In genomic region chr5:140251527-140251973, GRCh38 we compare ENCODE assay signal across 8 cellular contexts. TPM values are rescaled to one million over a fixed set of nuclear protein-coding genes. Genes with fewer than 3 reads are reported as not detected.
DNase-seq lines count a peak whose midpoint lies in the region; ATAC-seq and TF ChIP-seq lines count a peak whose summit lies in the region.

No MANE protein-coding gene starts in this region.

- DNase-seq in HL-60 (ENCODE audit: low read depth in 1 of 2, low spot score in 1 of 2) (peak; percentile 35 to 77), activated B cell treated with CpG ODN at 0.5 μM for 24 hours (no peak), spleen (no peak), WTC11 (ENCODE audit: low spot score) (no peak), NCI-H1930 (lab: John Stamatoyannopoulos, UW) (no peak), DMS114 treated with DMSO at 0.1 percent for 48 hours (lab: John Stamatoyannopoulos, UW; ENCODE audit: unreplicated experiment) (no peak)
- peak; percentile 13 to 57 (median 14) for DNase-seq in effector memory CD4-positive, alpha-beta T cell

- H3K27me3 ChIP-seq in HL-60 (ENCODE audit: insufficient read depth, poor library complexity, severe bottlenecking) = no peaks in the 10 kb centered on the region
- no peaks in the 10 kb centered on the region for H3K27me3 ChIP-seq in effector memory CD4-positive, alpha-beta T cell (replicated peaks; ENCODE audit: control insufficient read depth, insufficient read depth, low read length, poor library complexity, severe bottlenecking)
- H3K27me3 ChIP-seq in spleen (replicated peaks in 1 of 7) = no peaks in the 10 kb centered on the region

- 23 to 41% (median 33%) methylated on average over 5 of the region's 5 CpGs for whole genome bisulfite sequencing in spleen, 5 donors

- no peak for TF ChIP-seq CTCF in HL-60 (IDR thresholded peaks at IDR 0.05; ENCODE audit: insufficient read depth, low read length)
- no peak for TF ChIP-seq CTCF in activated B cell treated with CpG ODN at 0.5 μM for 24 hours (IDR thresholded peaks at IDR 0.05)
- TF ChIP-seq CTCF in spleen (IDR thresholded peaks at IDR 0.05 in 8 of 11, conservative IDR thresholded peaks at IDR 0.05 in 3 of 11) = no peak
- no peak for TF ChIP-seq CTCF in WTC11 (IDR thresholded peaks at IDR 0.05)

- CTCF ChIA-PET in activated B cell treated with CpG ODN at 0.5 μM for 24 hours (lab: Charles Lee) = interaction anchor here (1.2 to 1.3 kb wide), 2 partner anchors 95 to 100 kb away, joined by 3 to 5 read pairs; partner anchors contain the start of gene HBEGF
- CTCF ChIA-PET in WTC11 (lab: Charles Lee) = interaction anchor here (0.8 to 3.2 kb wide), 4 partner anchors 106 to 112 kb away, joined by 3 to 15 read pairs (median 3); no protein-coding TSS in a partner anchor

- TF ChIP-seq POLR2A in spleen (IDR thresholded peaks at IDR 0.05) = no peak

- no peaks in the 10 kb centered on the region for H3K36me3 ChIP-seq in effector memory CD4-positive, alpha-beta T cell (ENCODE audit: control insufficient read depth, insufficient read depth, low read length)
- H3K36me3 ChIP-seq in spleen = peaks cover 0 to 69% (median 2%) of the 10 kb centered on the region in 6 donors

- H3K27ac ChIP-seq in HL-60 (replicated peaks) = no peak overlapping the region
- peak overlapping the region; percentile 30 for H3K27ac ChIP-seq in effector memory CD4-positive, alpha-beta T cell (ENCODE audit: insufficient read depth, low read length, poor library complexity, severe bottlenecking)
- peak overlapping the region in 6 of 8 donors; percentile 27 to 56 (median 42) for H3K27ac ChIP-seq in spleen

- H3K4me3 Mint-ChIP-seq in activated B cell treated with CpG ODN at 0.5 μM for 24 hours (no peak overlapping the region), WTC11 (no peak overlapping the region)

- POLR2A ChIA-PET in activated B cell treated with CpG ODN at 0.5 μM for 24 hours (lab: Charles Lee) = no interaction called here
- POLR2A ChIA-PET in WTC11 (lab: Charles Lee) = no interaction called here

- H3K27me3 Mint-ChIP-seq in activated B cell treated with CpG ODN at 0.5 μM for 24 hours = no peaks in the 10 kb centered on the region
- no peaks in the 10 kb centered on the region for H3K27me3 Mint-ChIP-seq in WTC11 (ENCODE audit: low read depth)

- intact Hi-C loops in activated B cell treated with CpG ODN at 0.5 μM for 24 hours (cut with micrococcal nuclease) = no loop called here
- intact Hi-C loops in spleen (cut with DNase I; ENCODE audit: low total_unique reads) = no loop called here

- no peaks in the 10 kb centered on the region for H3K9me3 Mint-ChIP-seq in activated B cell treated with CpG ODN at 0.5 μM for 24 hours
- no peaks in the 10 kb centered on the region for H3K9me3 Mint-ChIP-seq in WTC11

- H3K4me1 Mint-ChIP-seq in activated B cell treated with CpG ODN at 0.5 μM for 24 hours (peaks cover 30% of the 10 kb centered on the region), WTC11 (peaks cover 13% of the 10 kb centered on the region)

- H3K27ac Mint-ChIP-seq in activated B cell treated with CpG ODN at 0.5 μM for 24 hours = peak overlapping the region; percentile 54
- no peak overlapping the region for H3K27ac Mint-ChIP-seq in WTC11

- H3K4me1 ChIP-seq in effector memory CD4-positive, alpha-beta T cell (ENCODE audit: control insufficient read depth, insufficient read depth, low read length, poor library complexity, severe bottlenecking) = peaks cover 24% of the 10 kb centered on the region
- H3K4me1 ChIP-seq in spleen = peaks cover 0 to 73% (median 27%) of the 10 kb centered on the region in 6 donors

- H3K9me3 ChIP-seq in effector memory CD4-positive, alpha-beta T cell (ENCODE audit: control insufficient read depth, low read length) = no peaks in the 10 kb centered on the region
- no peaks in the 10 kb centered on the region for H3K9me3 ChIP-seq in spleen

- peaks cover 14% of the 10 kb centered on the region for H3K36me3 Mint-ChIP-seq in activated B cell treated with CpG ODN at 0.5 μM for 24 hours (ENCODE audit: low read depth)
- peaks cover 9% of the 10 kb centered on the region; the same call in 1 of the 2 replicates for H3K36me3 Mint-ChIP-seq in WTC11

- peak; percentile 60 for ATAC-seq in GM19324 (IDR thresholded peaks at IDR 0.05; ENCODE audit: low FRiP score, unreplicated experiment)
- peak; percentile 85 for ATAC-seq in activated B cell treated with CpG ODN at 0.5 μM for 24 hours (ENCODE audit: low read depth)
- ATAC-seq in WTC11 = no peak

- H3K4me3 ChIP-seq in HL-60 (replicated peaks; ENCODE audit: insufficient read depth, low read length) (no peak overlapping the region), spleen (no peak overlapping the region)
- no peak overlapping the region for H3K4me3 ChIP-seq in effector memory CD4-positive, alpha-beta T cell (ENCODE audit: insufficient read depth, low read depth, low read length, poor library complexity, severe bottlenecking)

TF ChIP-seq in WTC11, 78 proteins besides CTCF, POLR2A, EP300 and RAD21 (continues in another document):
- no peak for TF ChIP-seq SOX15 (CRISPR knock-in tag; IDR thresholded peaks at IDR 0.05)
- TF ChIP-seq CBFB (CRISPR knock-in tag; IDR thresholded peaks at IDR 0.05; ENCODE audit: low read depth) = no peak
- TF ChIP-seq ZNF532 (CRISPR knock-in tag; IDR thresholded peaks at IDR 0.05; ENCODE audit: borderline replicate concordance) = no peak
- no peak for TF ChIP-seq E2F4 (CRISPR knock-in tag; IDR thresholded peaks at IDR 0.05; ENCODE audit: borderline replicate concordance, low read depth)
- TF ChIP-seq PRRX2 (CRISPR knock-in tag; IDR thresholded peaks at IDR 0.05) = no peak
- TF ChIP-seq ATF1 (CRISPR knock-in tag; IDR thresholded peaks at IDR 0.05) = no peak
- no peak for TF ChIP-seq RELA (CRISPR knock-in tag; IDR thresholded peaks at IDR 0.05; ENCODE audit: borderline replicate concordance)
- TF ChIP-seq, protein P1, sequence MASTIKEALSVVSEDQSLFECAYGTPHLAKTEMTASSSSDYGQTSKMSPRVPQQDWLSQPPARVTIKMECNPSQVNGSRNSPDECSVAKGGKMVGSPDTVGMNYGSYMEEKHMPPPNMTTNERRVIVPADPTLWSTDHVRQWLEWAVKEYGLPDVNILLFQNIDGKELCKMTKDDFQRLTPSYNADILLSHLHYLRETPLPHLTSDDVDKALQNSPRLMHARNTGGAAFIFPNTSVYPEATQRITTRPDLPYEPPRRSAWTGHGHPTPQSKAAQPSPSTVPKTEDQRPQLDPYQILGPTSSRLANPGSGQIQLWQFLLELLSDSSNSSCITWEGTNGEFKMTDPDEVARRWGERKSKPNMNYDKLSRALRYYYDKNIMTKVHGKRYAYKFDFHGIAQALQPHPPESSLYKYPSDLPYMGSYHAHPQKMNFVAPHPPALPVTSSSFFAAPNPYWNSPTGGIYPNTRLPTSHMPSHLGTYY (CRISPR knock-in tag; IDR thresholded peaks at IDR 0.05) = no peak
- no peak for TF ChIP-seq ETV6 (CRISPR knock-in tag; IDR thresholded peaks at IDR 0.05)
- TF ChIP-seq NFE2L1 (CRISPR knock-in tag; IDR thresholded peaks at IDR 0.05) = no peak
- TF ChIP-seq ZNF121 (CRISPR knock-in tag; IDR thresholded peaks at IDR 0.05) = no peak
- TF ChIP-seq, protein P2, sequence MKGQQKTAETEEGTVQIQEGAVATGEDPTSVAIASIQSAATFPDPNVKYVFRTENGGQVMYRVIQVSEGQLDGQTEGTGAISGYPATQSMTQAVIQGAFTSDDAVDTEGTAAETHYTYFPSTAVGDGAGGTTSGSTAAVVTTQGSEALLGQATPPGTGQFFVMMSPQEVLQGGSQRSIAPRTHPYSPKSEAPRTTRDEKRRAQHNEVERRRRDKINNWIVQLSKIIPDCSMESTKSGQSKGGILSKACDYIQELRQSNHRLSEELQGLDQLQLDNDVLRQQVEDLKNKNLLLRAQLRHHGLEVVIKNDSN (CRISPR knock-in tag; IDR thresholded peaks at IDR 0.05) = no peak

RNA-seq across cellular contexts. Expression of gene PFDN1, which starts 51.4 kb away (rescaled TPM):
- total RNA-seq in activated B cell treated with CpG ODN at 0.5 μM for 24 hours = 38.2 and 38.4 TPM in 2 replicates
- total RNA-seq in spleen = 10 to 100 TPM; 38.0 to 77.3 (median 41.2) TPM
- 10 to 100 TPM; 62.8 to 82.1 (median 77.9) TPM for polyA plus RNA-seq in spleen
- 44.1 to 46.4 TPM (median 46.2 TPM) in 3 replicates for total RNA-seq in WTC11 (2021)

Comparison
In these comparisons a context has a peak if more than half of its experiments do, and no peak if none do; other contexts are left out.
1. DNase-seq: peak in HL-60 (2 of 2) and effector memory CD4-positive, alpha-beta T cell (3 of 3); none in activated B cell treated with CpG ODN at 0.5 μM for 24 hours (single experiment), spleen (single experiment), WTC11 (single experiment), NCI-H1930 (0 of 2) and DMS114 treated with DMSO at 0.1 percent for 48 hours (single experiment).